22 cellular contexts compared by ENCODE assay signal in the genomic region with DNA sequence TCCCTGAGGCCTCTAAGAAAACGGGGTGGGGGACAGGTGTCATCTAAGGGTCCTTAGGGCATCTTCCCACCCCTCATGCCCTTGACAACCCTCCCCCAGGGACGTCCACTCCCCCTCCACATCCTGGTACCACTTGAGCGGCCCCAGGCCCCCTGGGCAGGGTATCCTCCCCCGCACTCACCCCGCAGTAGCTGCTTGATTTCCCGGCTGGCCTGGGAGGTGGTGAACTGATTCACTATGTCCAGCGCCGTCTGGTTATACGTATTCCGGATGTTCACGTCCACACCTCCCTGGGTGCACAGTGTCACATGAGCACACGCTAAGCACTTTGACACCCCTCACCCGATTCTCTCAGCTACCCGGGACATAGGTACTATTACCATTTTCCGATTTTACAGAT.
"Had no signal": no experiment of that assay in that cellular context is flagged by ENCODE, and none has a peak within 500 bp of the region (broad histone marks: within the 10 kb centered on the region; RNA-seq: fewer than 3 reads in every experiment).

No MANE protein-coding gene starts in this region.

- H3K27me3 Mint-ChIP-seq: stimulated activated naive CD8-positive, alpha-beta T cell treated with anti-CD3 and anti-CD28 coated beads, Interleukin-15, amount 100 ng/mL, for 72 hours had no signal

- H3K9me3 Mint-ChIP-seq: memory B cell; natural killer cell; stimulated activated naive CD8-positive, alpha-beta T cell treated with anti-CD3 and anti-CD28 coated beads, Interleukin-15, amount 100 ng/mL, for 72 hours had no signal

- FAIRE-seq: colon, frontal cortex, keratinocyte, pancreas, small intestine had no signal

- H3K4me1 Mint-ChIP-seq: stimulated activated naive CD8-positive, alpha-beta T cell treated with anti-CD3 and anti-CD28 coated beads, Interleukin-15, amount 100 ng/mL, for 72 hours had no signal

- H3K27ac ChIP-seq: neutrophil, pancreas, right lobe of liver, thyroid gland, vagina had no signal

- H3K27ac Mint-ChIP-seq: memory B cell; natural killer cell; stimulated activated naive CD8-positive, alpha-beta T cell treated with anti-CD3 and anti-CD28 coated beads, Interleukin-15, amount 100 ng/mL, for 72 hours had no signal

- H3K36me3 ChIP-seq: neutrophil had no signal

- H3K9me3 ChIP-seq: neutrophil, pancreas, right lobe of liver, thyroid gland, upper lobe of left lung, vagina had no signal

- H3K4me3 ChIP-seq: dorsolateral prefrontal cortex, lung, pancreas, right lobe of liver, thyroid gland, upper lobe of left lung, vagina had no signal

- H3K4me3 Mint-ChIP-seq: memory B cell; stimulated activated naive CD8-positive, alpha-beta T cell treated with anti-CD3 and anti-CD28 coated beads, Interleukin-15, amount 100 ng/mL, for 72 hours had no signal

- H3K27me3 ChIP-seq: dorsolateral prefrontal cortex, neutrophil, pancreas, right lobe of liver, thyroid gland, upper lobe of left lung, vagina had no signal

- H3K4me1 ChIP-seq: pancreas had no signal

- DNase-seq: dorsolateral prefrontal cortex; effector CD4-positive, alpha-beta T cell; natural killer cell; pancreas; retina; small intestine; stimulated activated CD4-positive, alpha-beta T cell treated with anti-CD3 and anti-CD28 coated beads, Interleukin-12 subunit alpha, Interleukin-12 subunit beta, amount 100 ng/mL, for 4 hours; stimulated activated CD4-positive, alpha-beta T cell treated with anti-CD3 and anti-CD28 coated beads, Interleukin-1b, Interleukin-23, amount 100 ng/mL, for 48 hours; stimulated activated CD4-positive, alpha-beta T cell treated with anti-CD3 and anti-CD28 coated beads, Interleukin-4, amount 100 ng/mL, for 1 hour; stimulated activated CD8-positive, alpha-beta memory T cell treated with anti-CD3 and anti-CD28 coated beads, Interleukin-4, amount 100 ng/mL, for 48 hours; stimulated activated naive CD4-positive, alpha-beta T cell; stimulated activated naive CD8-positive, alpha-beta T cell treated with anti-CD3 and anti-CD28 coated beads, Interleukin-15, amount 100 ng/mL, for 72 hours; thyroid gland had no signal

- ATAC-seq: natural killer cell; stimulated activated naive CD8-positive, alpha-beta T cell treated with anti-CD3 and anti-CD28 coated beads, Interleukin-15, amount 100 ng/mL, for 72 hours had no signal

- H3K36me3 Mint-ChIP-seq: memory B cell, natural killer cell had no signal
